Comparison of ENCODE assay signal across 9 cellular contexts in the genomic region with DNA sequence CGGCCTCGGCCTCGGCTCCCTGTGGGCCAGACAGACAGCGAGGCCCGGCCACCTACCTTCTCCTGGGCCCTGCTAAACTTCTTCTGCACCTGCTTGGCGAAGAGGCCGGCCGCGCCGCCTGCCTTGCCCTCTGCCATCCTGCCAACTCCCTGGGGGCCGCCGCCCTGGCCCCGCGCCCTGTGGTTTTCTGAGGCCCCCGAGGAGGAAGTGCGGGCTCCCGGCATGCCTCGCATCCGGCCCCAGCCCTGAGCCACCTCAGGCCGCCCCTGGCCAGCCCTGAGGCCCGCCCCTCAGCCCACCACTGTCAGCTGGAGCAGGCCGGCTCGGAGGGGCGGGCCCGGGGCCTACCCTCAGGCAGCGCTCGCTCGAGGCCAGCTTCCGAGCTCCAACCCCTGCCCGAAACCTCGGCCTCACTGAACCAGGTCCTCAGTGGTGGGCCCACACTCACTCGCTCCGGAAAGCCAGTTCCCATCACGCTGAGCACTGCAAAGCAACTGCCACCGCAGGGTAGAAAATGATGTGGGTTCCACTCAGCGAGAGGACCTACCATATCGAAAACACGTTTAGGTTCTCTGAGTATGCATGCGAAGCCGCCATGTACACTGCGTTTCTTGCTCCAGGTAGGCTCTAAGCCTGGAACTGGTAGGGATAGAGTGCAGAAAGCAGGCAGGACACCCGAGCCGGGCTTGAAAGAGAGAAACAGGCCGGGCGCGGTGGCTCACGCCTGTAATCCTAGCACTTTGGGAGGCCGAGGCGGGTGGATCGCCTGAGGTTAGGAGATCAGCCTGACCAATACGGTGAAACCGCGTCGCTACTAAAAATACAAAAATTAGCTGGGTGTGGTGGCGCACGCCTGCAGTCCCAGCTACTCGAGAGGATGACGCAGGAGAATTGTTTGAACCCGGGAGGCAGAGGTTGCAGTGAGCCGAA. TPM values are rescaled to one million over a fixed set of nuclear protein-coding genes. Genes with fewer than 3 reads are reported as not detected.
DNase-seq lines count a peak whose midpoint lies in the region; ATAC-seq and TF ChIP-seq lines count a peak whose summit lies in the region.
"Had no signal": no experiment of that assay in that cellular context is flagged by ENCODE, and none has a peak within 500 bp of the region (broad histone marks: within the 10 kb centered on the region; RNA-seq: fewer than 3 reads in every experiment).

BIN2 (minus strand) TSS at position 209 of the 930 bp plus-strand sequence; CDS start at position 137, 72 bp downstream.

- H3K4me1 Mint-ChIP-seq in activated T-cell treated with anti-CD3 and anti-CD28 coated beads, Interleukin-2, amount 50 U/mL, for 24 hours (ENCODE audit: low read depth): peaks cover 80% of the 10 kb centered on the region
- H3K4me1 Mint-ChIP-seq in stimulated activated effector memory CD8-positive, alpha-beta T cell treated with anti-CD3 and anti-CD28 coated beads, Interleukin-12 subunit alpha, Interleukin-12 subunit beta, amount 100 ng/mL, for 72 hours: peaks cover 67% of the 10 kb centered on the region

- H3K4me1 ChIP-seq in BLaER1 (peaks cover 99% of the 10 kb centered on the region), lower lobe of right lung (peaks cover 63% of the 10 kb centered on the region)

- no peaks in the 10 kb centered on the region for H4K20me1 ChIP-seq in BLaER1

- H3K9ac ChIP-seq in BLaER1: peak within 1 kb of the TSS; percentile 53; the same call in 1 of the 2 replicates

- TF ChIP-seq CTCF in lower lobe of right lung (IDR thresholded peaks at IDR 0.05): no peak

- H3K36me3 ChIP-seq in BLaER1: no peaks in the 10 kb centered on the region
- H3K36me3 ChIP-seq in lower lobe of right lung: no peaks in the 10 kb centered on the region

- peaks cover 30% of the 10 kb centered on the region for H3K36me3 Mint-ChIP-seq in activated T-cell treated with anti-CD3 and anti-CD28 coated beads, Interleukin-2, amount 50 U/mL, for 24 hours (ENCODE audit: low read depth)
- H3K36me3 Mint-ChIP-seq in stimulated activated effector memory CD8-positive, alpha-beta T cell treated with anti-CD3 and anti-CD28 coated beads, Interleukin-12 subunit alpha, Interleukin-12 subunit beta, amount 100 ng/mL, for 72 hours: peaks cover 54% of the 10 kb centered on the region

- ATAC-seq in GM21367 (IDR thresholded peaks at IDR 0.05; ENCODE audit: unreplicated experiment): peak; percentile 49
- peak; percentile 71 to 88 for ATAC-seq in lower lobe of right lung
- peak; percentile 88 for ATAC-seq in stimulated activated effector memory CD8-positive, alpha-beta T cell treated with anti-CD3 and anti-CD28 coated beads, Interleukin-12 subunit alpha, Interleukin-12 subunit beta, amount 100 ng/mL, for 72 hours

- H3K4me3 ChIP-seq in BLaER1 (peak within 1 kb of the TSS; percentile 53), lower lobe of right lung (peak within 1 kb of the TSS; percentile 54)

- no peaks in the 10 kb centered on the region for H3K9me3 Mint-ChIP-seq in activated T-cell treated with anti-CD3 and anti-CD28 coated beads, Interleukin-2, amount 50 U/mL, for 24 hours
- H3K9me3 Mint-ChIP-seq in stimulated activated effector memory CD8-positive, alpha-beta T cell treated with anti-CD3 and anti-CD28 coated beads, Interleukin-12 subunit alpha, Interleukin-12 subunit beta, amount 100 ng/mL, for 72 hours: no peaks in the 10 kb centered on the region

- H3K27me3 Mint-ChIP-seq in activated T-cell treated with anti-CD3 and anti-CD28 coated beads, Interleukin-2, amount 50 U/mL, for 24 hours: no peaks in the 10 kb centered on the region

- H3K27me3 ChIP-seq in BLaER1: no peaks in the 10 kb centered on the region
- H3K27me3 ChIP-seq in lower lobe of right lung (ENCODE audit: low read depth): no peaks in the 10 kb centered on the region

- intact Hi-C loops in lower lobe of right lung (cut with DNase I): no loop called here

- H3K9me3 ChIP-seq in BLaER1 (no peaks in the 10 kb centered on the region; the same call in 1 of the 2 replicates), lower lobe of right lung (no peaks in the 10 kb centered on the region)

- peak; percentile 79 for DNase-seq in NAMALWA (ENCODE audit: low spot score)
- peak; percentile 84 for DNase-seq in activated T-cell treated with anti-CD3 and anti-CD28 coated beads, Interleukin-2, amount 50 U/mL, for 24 hours
- peak; percentile 85 for DNase-seq in lower lobe of right lung
- DNase-seq in stimulated activated effector memory CD8-positive, alpha-beta T cell treated with anti-CD3 and anti-CD28 coated beads, Interleukin-12 subunit alpha, Interleukin-12 subunit beta, amount 100 ng/mL, for 72 hours (ENCODE audit: low spot score in 2 of 2): peak; percentile 66 to 87
- DNase-seq in inferior parietal cortex (ENCODE audit: extremely low spot score): no peak
- no peak for DNase-seq in amniotic stem cell (lab: John Stamatoyannopoulos, UW)

- H3K4me2 ChIP-seq in BLaER1: peak within 1 kb of the TSS; percentile 94

- peak within 1 kb of the TSS; percentile 92 for H3K4me3 Mint-ChIP-seq in activated T-cell treated with anti-CD3 and anti-CD28 coated beads, Interleukin-2, amount 50 U/mL, for 24 hours
- peak within 1 kb of the TSS; percentile 87 for H3K4me3 Mint-ChIP-seq in stimulated activated effector memory CD8-positive, alpha-beta T cell treated with anti-CD3 and anti-CD28 coated beads, Interleukin-12 subunit alpha, Interleukin-12 subunit beta, amount 100 ng/mL, for 72 hours

- H3K27ac Mint-ChIP-seq in activated T-cell treated with anti-CD3 and anti-CD28 coated beads, Interleukin-2, amount 50 U/mL, for 24 hours: peak within 1 kb of the TSS; percentile 98
- peak within 1 kb of the TSS; percentile 97 for H3K27ac Mint-ChIP-seq in stimulated activated effector memory CD8-positive, alpha-beta T cell treated with anti-CD3 and anti-CD28 coated beads, Interleukin-12 subunit alpha, Interleukin-12 subunit beta, amount 100 ng/mL, for 72 hours

- H3K27ac ChIP-seq in BLaER1 (peak within 1 kb of the TSS; percentile 81), lower lobe of right lung (peak within 1 kb of the TSS; percentile 89)

RNA-seq across cellular contexts. Expression of gene BIN2, which starts in this region (rescaled TPM):
- 45.4 TPM for total RNA-seq in lower lobe of right lung
- total RNA-seq: bronchial epithelial cell had no signal

Comparison
In these comparisons a context has a peak if more than half of its experiments do, and no peak if none do; other contexts are left out.
1. DNase-seq: peak in NAMALWA (single experiment), activated T-cell treated with anti-CD3 and anti-CD28 coated beads, Interleukin-2, amount 50 U/mL, for 24 hours (single experiment), lower lobe of right lung (single experiment) and stimulated activated effector memory CD8-positive, alpha-beta T cell treated with anti-CD3 and anti-CD28 coated beads, Interleukin-12 subunit alpha, Interleukin-12 subunit beta, amount 100 ng/mL, for 72 hours (2 of 2); none in inferior parietal cortex (single experiment) and amniotic stem cell (single experiment).
2. Peak in every context shown above with its lines, with median percentiles within 50 percentile points of each other: ATAC-seq.